In genomic region chr1:52210044-52210443, GRCh38 we compare ENCODE assay signal across 18 cellular contexts.
DNase-seq lines count a peak whose midpoint lies in the region; ATAC-seq and TF ChIP-seq lines count a peak whose summit lies in the region.
"Had no signal": no experiment of that assay in that cellular context is flagged by ENCODE, and none has a peak within 500 bp of the region (broad histone marks: within the 10 kb centered on the region; RNA-seq: fewer than 3 reads in every experiment).

No MANE protein-coding gene starts in this region.

- no peaks in the 10 kb centered on the region for H3K27me3 Mint-ChIP-seq in activated T-cell treated with anti-CD3 and anti-CD28 coated beads, Interleukin-2, amount 50 U/mL, for 4 hours (ENCODE audit: low read depth)

- H3K4me1 Mint-ChIP-seq in activated T-cell treated with anti-CD3 and anti-CD28 coated beads, Interleukin-2, amount 50 U/mL, for 4 hours (ENCODE audit: low read depth): peaks cover 23% of the 10 kb centered on the region

- H3K4me3 Mint-ChIP-seq in activated T-cell treated with anti-CD3 and anti-CD28 coated beads, Interleukin-2, amount 50 U/mL, for 4 hours: no peak overlapping the region
- H3K4me3 Mint-ChIP-seq: HFFc6 had no signal

- ATAC-seq in activated T-cell treated with anti-CD3 and anti-CD28 coated beads, Interleukin-2, amount 50 U/mL, for 4 hours: peak; percentile 58 to 73
- no peak for ATAC-seq in GM21528 (IDR thresholded peaks at IDR 0.05; ENCODE audit: low FRiP score, unreplicated experiment)

- CTCF ChIA-PET in RWPE1 (lab: Yijun Ruan, JAX): interaction anchor here (0.5 kb wide), 1 partner anchor 19 kb away, joined by 3 read pairs; no protein-coding TSS in a partner anchor

- H3K27ac ChIP-seq in RWPE1 (no peak overlapping the region), epithelial cell of prostate (peak overlapping the region; percentile 98)
- H3K27ac ChIP-seq: C4-2B, KMS-11 had no signal

- POLR2A ChIA-PET in RWPE1 (lab: Yijun Ruan, JAX; ENCODE audit: low non-redundant PET): no interaction called here

- H3K36me3 Mint-ChIP-seq in activated T-cell treated with anti-CD3 and anti-CD28 coated beads, Interleukin-2, amount 50 U/mL, for 4 hours (ENCODE audit: insufficient read depth): peaks cover 8% of the 10 kb centered on the region

- H3K9me3 Mint-ChIP-seq in activated T-cell treated with anti-CD3 and anti-CD28 coated beads, Interleukin-2, amount 50 U/mL, for 4 hours: no peaks in the 10 kb centered on the region
- H3K9me3 Mint-ChIP-seq: HFFc6 had no signal

- DNase-seq in activated T-cell treated with anti-CD3 and anti-CD28 coated beads, Interleukin-2, amount 50 U/mL, for 4 hours: no peak
- DNase-seq in activated T-cell treated with anti-CD3 and anti-CD28 coated beads, Interleukin-2, amount 50 U/mL, for 48 hours: no peak
- peak; percentile 12 for DNase-seq in EL
- DNase-seq in RWPE1 (ENCODE audit: low spot score): peak; percentile 8
- DNase-seq in epithelial cell of prostate (ENCODE audit: low read depth, low spot score): peak; percentile 84
- no peak for DNase-seq in NCI-H1436 (lab: John Stamatoyannopoulos, UW)
- DNase-seq in T-helper 1 cell: no peak
- DNase-seq: DMS 273 treated with DMSO at 0.1 percent for 48 hours, HFFc6, NCI-H1105, NCI-H1694 treated with DMSO at 0.1 percent for 48 hours, NCI-H2107, NCI-H2227 treated with DMSO at 0.1 percent for 48 hours, NCI-H524 treated with DMSO at 0.1 percent for 48 hours, SHP77 treated with DMSO at 0.1 percent for 48 hours had no signal

- no peak for TF ChIP-seq CTCF in RWPE1 (conservative IDR thresholded peaks at IDR 0.05; ENCODE audit: low read depth)

Comparison
In these comparisons a context has a peak if more than half of its experiments do, and no peak if none do; other contexts are left out.
1. DNase-seq: peak in EL (single experiment), RWPE1 (single experiment) and epithelial cell of prostate (single experiment); none in activated T-cell treated with anti-CD3 and anti-CD28 coated beads, Interleukin-2, amount 50 U/mL, for 4 hours (single experiment), activated T-cell treated with anti-CD3 and anti-CD28 coated beads, Interleukin-2, amount 50 U/mL, for 48 hours (0 of 2), NCI-H1436 (single experiment) and T-helper 1 cell (0 of 5).